Comparison of ENCODE assay signal across 8 cellular contexts in the genomic region with DNA sequence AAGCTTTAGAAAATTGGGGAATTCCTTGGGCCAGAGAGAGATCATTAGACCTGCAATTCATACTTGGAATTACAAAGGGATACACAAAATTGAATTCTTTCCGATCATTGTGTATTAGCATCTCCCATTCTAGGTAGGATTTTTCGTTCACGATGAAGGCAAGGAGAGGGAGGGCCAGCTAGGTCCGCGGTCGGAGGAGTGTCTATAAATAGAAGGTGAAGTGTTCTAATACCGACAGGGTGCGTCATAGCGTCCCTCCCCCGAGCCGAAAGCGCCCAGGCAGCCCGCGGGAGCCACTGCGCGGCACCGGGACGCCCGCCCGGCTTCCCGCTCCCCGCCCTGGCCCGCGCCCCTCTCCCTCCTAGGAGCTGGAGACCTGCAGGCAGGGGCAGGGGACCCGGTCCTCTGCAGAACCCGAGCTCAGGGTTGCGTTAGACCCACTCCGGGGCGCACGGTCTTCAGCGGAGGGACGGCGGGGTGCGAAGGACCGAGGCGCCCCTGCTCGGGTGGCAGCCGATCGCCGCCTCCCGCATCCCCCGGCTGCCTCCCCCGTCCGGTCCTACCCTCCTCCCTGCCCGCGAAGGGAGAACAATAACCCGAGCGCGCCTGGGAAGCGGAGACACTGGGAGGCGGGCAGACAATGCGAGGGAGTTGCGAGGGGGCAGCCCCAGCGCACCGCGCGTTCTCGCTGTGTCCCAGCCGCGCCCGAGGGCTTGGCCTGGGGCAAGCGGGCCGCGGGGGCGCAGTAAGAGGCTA.
DNase-seq lines count a peak whose midpoint lies in the region; ATAC-seq and TF ChIP-seq lines count a peak whose summit lies in the region.

No MANE protein-coding gene starts in this region.

- WGBS in esophagus squamous epithelium, 2 donors = 0% methylated on average over 6 to 10 of the region's 65 CpGs

- no peaks in the 10 kb centered on the region for H3K27me3 ChIP-seq in esophagus squamous epithelium

- ATAC-seq in GM21529 (IDR thresholded peaks at IDR 0.05; ENCODE audit: unreplicated experiment) (peak; percentile 90), naive B cell (ENCODE audit: low read depth in 2 of 2) (peak; percentile 86 to 88)
- ATAC-seq in stimulated activated naive B cell treated with anti-CD40 and anti-IgM and Interleukin-4, amounts not matched to agents 10 μg/mL and 1 μg/mL and 100 μg/mL, for 72 hours (replicated peaks) = peak; percentile 91 to 92

- no peak for TF ChIP-seq CTCF in esophagus squamous epithelium (IDR thresholded peaks at IDR 0.05)

- no peaks in the 10 kb centered on the region for H3K36me3 Mint-ChIP-seq in naive B cell
- no peaks in the 10 kb centered on the region for H3K36me3 Mint-ChIP-seq in stimulated activated naive B cell treated with anti-CD40 and anti-IgM and Interleukin-4, amounts not matched to agents 10 μg/mL and 1 μg/mL and 100 μg/mL, for 72 hours

- peak overlapping the region; percentile 88 to 99 (median 94) for H3K4me3 Mint-ChIP-seq in naive B cell
- H3K4me3 Mint-ChIP-seq in stimulated activated naive B cell treated with anti-CD40 and anti-IgM and Interleukin-4, amounts not matched to agents 10 μg/mL and 1 μg/mL and 100 μg/mL, for 72 hours = peak overlapping the region; percentile 78 to 92

- H3K4me3 ChIP-seq in esophagus squamous epithelium = peak overlapping the region; percentile 56 to 91 (median 82)

- peak overlapping the region; percentile 90 to 99 (median 96) for H3K27ac ChIP-seq in esophagus squamous epithelium

- H3K27ac Mint-ChIP-seq in naive B cell = peak overlapping the region; percentile 92 to 100 (median 98)
- H3K27ac Mint-ChIP-seq in stimulated activated naive B cell treated with anti-CD40 and anti-IgM and Interleukin-4, amounts not matched to agents 10 μg/mL and 1 μg/mL and 100 μg/mL, for 72 hours = peak overlapping the region; percentile 97

- H3K9me3 ChIP-seq in esophagus squamous epithelium = no peaks in the 10 kb centered on the region

- intact Hi-C loops in esophagus squamous epithelium (cut with DNase I) = no loop called here

- no peaks in the 10 kb centered on the region for H3K27me3 Mint-ChIP-seq in naive B cell
- H3K27me3 Mint-ChIP-seq in stimulated activated naive B cell treated with anti-CD40 and anti-IgM and Interleukin-4, amounts not matched to agents 10 μg/mL and 1 μg/mL and 100 μg/mL, for 72 hours = no peaks in the 10 kb centered on the region

- peak in 3 of 4 donors; percentile 8 to 95 (median 89) for TF ChIP-seq POLR2A in esophagus squamous epithelium (IDR thresholded peaks at IDR 0.05)

- H3K4me1 ChIP-seq in esophagus squamous epithelium = peaks cover 0 to 43% (median 0%) of the 10 kb centered on the region in 3 donors

- no peaks in the 10 kb centered on the region for H3K36me3 ChIP-seq in esophagus squamous epithelium

- no peaks in the 10 kb centered on the region for H3K9me3 Mint-ChIP-seq in naive B cell
- peaks cover 0 to 6% of the 10 kb centered on the region in 2 donors for H3K9me3 Mint-ChIP-seq in stimulated activated naive B cell treated with anti-CD40 and anti-IgM and Interleukin-4, amounts not matched to agents 10 μg/mL and 1 μg/mL and 100 μg/mL, for 72 hours

- DNase-seq in DMS79 (lab: John Stamatoyannopoulos, UW) (peak; percentile 77), HuH-7.5 (ENCODE audit: low spot score) (peak; percentile 64), OCI-M1 (lab: John Stamatoyannopoulos, UW) (peak; percentile 90), esophagus squamous epithelium (lab: John Stamatoyannopoulos, UW) (peak; percentile 49), naive B cell (peak; percentile 73)
- DNase-seq in activated T-cell treated with anti-CD3 and anti-CD28 coated beads, Interleukin-2, amount 50 U/mL, for 48 hours = peak; percentile 80 to 82
- DNase-seq in stimulated activated naive B cell treated with anti-CD40 and anti-IgM and Interleukin-4, amounts not matched to agents 10 μg/mL and 1 μg/mL and 100 μg/mL, for 72 hours = peak; percentile 75

- peaks cover 20 to 23% (median 23%) of the 10 kb centered on the region in 3 donors for H3K4me1 Mint-ChIP-seq in naive B cell
- H3K4me1 Mint-ChIP-seq in stimulated activated naive B cell treated with anti-CD40 and anti-IgM and Interleukin-4, amounts not matched to agents 10 μg/mL and 1 μg/mL and 100 μg/mL, for 72 hours = peaks cover 18 to 32% of the 10 kb centered on the region in 2 donors

Comparison
In these comparisons a context has a peak if more than half of its experiments do, and no peak if none do; other contexts are left out.
1. Peak in every context shown above with its lines: DNase-seq, ATAC-seq, H3K4me3 ChIP-seq and H3K27ac ChIP-seq.